In genomic region chr1:62882705-62883104, GRCh38 we compare ENCODE assay signal across 2 cellular contexts.
TF ChIP-seq lines count a peak whose summit lies in the region.

No MANE protein-coding gene starts in this region.

TF ChIP-seq in HepG2, 621 proteins besides CTCF, POLR2A, EP300 and RAD21 (continued from another document):
- TF ChIP-seq, protein P1, sequence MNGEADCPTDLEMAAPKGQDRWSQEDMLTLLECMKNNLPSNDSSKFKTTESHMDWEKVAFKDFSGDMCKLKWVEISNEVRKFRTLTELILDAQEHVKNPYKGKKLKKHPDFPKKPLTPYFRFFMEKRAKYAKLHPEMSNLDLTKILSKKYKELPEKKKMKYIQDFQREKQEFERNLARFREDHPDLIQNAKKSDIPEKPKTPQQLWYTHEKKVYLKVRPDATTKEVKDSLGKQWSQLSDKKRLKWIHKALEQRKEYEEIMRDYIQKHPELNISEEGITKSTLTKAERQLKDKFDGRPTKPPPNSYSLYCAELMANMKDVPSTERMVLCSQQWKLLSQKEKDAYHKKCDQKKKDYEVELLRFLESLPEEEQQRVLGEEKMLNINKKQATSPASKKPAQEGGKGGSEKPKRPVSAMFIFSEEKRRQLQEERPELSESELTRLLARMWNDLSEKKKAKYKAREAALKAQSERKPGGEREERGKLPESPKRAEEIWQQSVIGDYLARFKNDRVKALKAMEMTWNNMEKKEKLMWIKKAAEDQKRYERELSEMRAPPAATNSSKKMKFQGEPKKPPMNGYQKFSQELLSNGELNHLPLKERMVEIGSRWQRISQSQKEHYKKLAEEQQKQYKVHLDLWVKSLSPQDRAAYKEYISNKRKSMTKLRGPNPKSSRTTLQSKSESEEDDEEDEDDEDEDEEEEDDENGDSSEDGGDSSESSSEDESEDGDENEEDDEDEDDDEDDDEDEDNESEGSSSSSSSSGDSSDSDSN (CRISPR knock-in tag; IDR thresholded peaks at IDR 0.05): no peak
- TF ChIP-seq SCMH1 (CRISPR knock-in tag; IDR thresholded peaks at IDR 0.05; ENCODE audit: borderline replicate concordance): no peak
- no peak for TF ChIP-seq SIX1 (CRISPR knock-in tag; IDR thresholded peaks at IDR 0.05; ENCODE audit: borderline replicate concordance)
- no peak for TF ChIP-seq ZSCAN30 (CRISPR knock-in tag; IDR thresholded peaks at IDR 0.05)
- TF ChIP-seq HNRNPUL1 (IDR thresholded peaks at IDR 0.05; ENCODE audit: low read depth, low read length): no peak
- TF ChIP-seq ZNF678 (CRISPR knock-in tag; IDR thresholded peaks at IDR 0.05): no peak
- no peak for TF ChIP-seq ATRX (CRISPR knock-in tag; IDR thresholded peaks at IDR 0.05; ENCODE audit: borderline replicate concordance)
- TF ChIP-seq SRY (CRISPR knock-in tag; IDR thresholded peaks at IDR 0.05): no peak
- no peak for TF ChIP-seq KLF15 (CRISPR knock-in tag; IDR thresholded peaks at IDR 0.05; ENCODE audit: borderline replicate concordance)
- TF ChIP-seq ZNF879 (CRISPR knock-in tag; IDR thresholded peaks at IDR 0.05): no peak
- TF ChIP-seq RAD51 (IDR thresholded peaks at IDR 0.05; ENCODE audit: borderline replicate concordance): no peak
- no peak for TF ChIP-seq MTF1 (CRISPR knock-in tag; IDR thresholded peaks at IDR 0.05)

TF ChIP-seq in SK-N-SH treated with all-trans-retinoic acid at 6 μM for 48 hours, 23 proteins besides CTCF, POLR2A, EP300 and RAD21 (continued from another document):
- TF ChIP-seq PPARA (CRISPR knock-in tag; IDR thresholded peaks at IDR 0.05; ENCODE audit: borderline replicate concordance): no peak
- TF ChIP-seq TOX (CRISPR knock-in tag; IDR thresholded peaks at IDR 0.05; ENCODE audit: borderline replicate concordance): no peak
TF ChIP-seq in SK-N-SH treated with all-trans-retinoic acid at 6 μM for 48 hours: peak in this region for 1.
